30 cellular contexts compared by ENCODE assay signal in the genomic region with DNA sequence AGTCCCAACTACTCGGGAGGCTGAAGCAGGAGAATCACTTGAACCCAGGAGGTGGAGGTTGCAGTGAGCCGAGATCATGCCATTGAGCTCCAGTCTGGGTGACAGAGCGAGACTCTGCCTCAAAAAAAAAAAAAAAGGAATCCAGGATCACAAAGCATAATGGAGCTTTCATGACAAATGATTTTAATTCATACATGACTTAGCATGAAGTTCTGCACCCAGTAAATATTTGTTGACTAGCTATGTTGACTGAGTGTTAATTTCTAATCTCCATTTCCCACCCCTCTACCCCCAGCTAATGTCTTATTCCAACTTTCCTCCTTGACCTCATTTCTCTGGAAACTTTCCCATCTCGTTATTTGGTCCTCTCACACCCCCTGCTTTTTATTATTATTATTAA. TPM values are rescaled to one million over a fixed set of nuclear protein-coding genes. Genes with fewer than 3 reads are reported as not detected.
"Had no signal": no experiment of that assay in that cellular context is flagged by ENCODE, and none has a peak within 500 bp of the region (broad histone marks: within the 10 kb centered on the region; RNA-seq: fewer than 3 reads in every experiment).

No MANE protein-coding gene starts in this region.

- ATAC-seq: stimulated activated effector memory CD8-positive, alpha-beta T cell treated with anti-CD3 and anti-CD28 coated beads, Interleukin-12 subunit alpha, Interleukin-12 subunit beta, amount 100 ng/mL, for 72 hours; stimulated activated memory B cell treated with anti-CD40 and anti-IgM and Interleukin-4, amounts not matched to agents 10 μg/mL and 1 μg/mL and 100 μg/mL, for 72 hours; stimulated activated naive B cell treated with anti-CD40 and anti-IgM and Interleukin-4, amounts not matched to agents 10 μg/mL and 1 μg/mL and 100 μg/mL, for 72 hours; stimulated activated naive CD8-positive, alpha-beta T cell treated with anti-CD3 and anti-CD28 coated beads, Interleukin-15, amount 100 ng/mL, for 72 hours; stimulated activated naive CD8-positive, alpha-beta T cell treated with anti-CD3 and anti-CD28 coated beads, Interleukin-15, Interleukin-2, amounts not matched to agents 100 U/mL and 50 U/mL, for 24 hours; upper lobe of right lung had no signal

- H3K27ac ChIP-seq: suprapubic skin, thoracic aorta, thyroid gland, tibial artery, transverse colon, upper lobe of left lung, upper lobe of right lung, uterus, vagina had no signal

- H3K4me3 ChIP-seq: suprapubic skin, testis, thoracic aorta, thyroid gland, tibial artery, tibial nerve, transverse colon, upper lobe of left lung, upper lobe of right lung, uterus, vagina had no signal

- H3K4me1 ChIP-seq: suprapubic skin, thyroid gland, tibial artery, tibial nerve, upper lobe of left lung, upper lobe of right lung, uterus, vagina had no signal

- H3K36me3 ChIP-seq: suprapubic skin, thoracic aorta, thyroid gland, tibial artery, tibial nerve, transverse colon, upper lobe of left lung, upper lobe of right lung, uterus, vagina had no signal

- DNase-seq: stimulated activated CD4-positive, alpha-beta T cell treated with anti-CD3 and anti-CD28 coated beads, Interleukin-2, amount 100 ng/mL, for 24 hours; stimulated activated CD4-positive, alpha-beta T cell treated with anti-CD3 and anti-CD28 coated beads, Interleukin-2, amount 100 ng/mL, for 48 hours; stimulated activated CD4-positive, alpha-beta T cell treated with anti-CD3 and anti-CD28 coated beads, Interleukin-4, amount 100 ng/mL, for 1 hour; stimulated activated CD4-positive, alpha-beta T cell treated with anti-CD3 and anti-CD28 coated beads, Interleukin-4, amount 100 ng/mL, for 24 hours; stimulated activated CD4-positive, alpha-beta T cell treated with anti-CD3 and anti-CD28 coated beads, Interleukin-4, amount 100 ng/mL, for 4 hours; stimulated activated CD8-positive, alpha-beta memory T cell treated with anti-CD3 and anti-CD28 coated beads, Interleukin-4, amount 100 ng/mL, for 48 hours; stimulated activated naive B cell treated with anti-CD40 and anti-IgM and Interleukin-4, amounts not matched to agents 10 μg/mL and 1 μg/mL and 100 μg/mL, for 72 hours; stimulated activated naive CD4-positive, alpha-beta T cell; stimulated activated naive CD4-positive, alpha-beta T cell treated with Interleukin-2 at 50 U/mL for 16 hours; stimulated activated naive CD8-positive, alpha-beta T cell treated with anti-CD3 and anti-CD28 coated beads, Interleukin-15, amount 100 ng/mL, for 72 hours; stimulated activated naive CD8-positive, alpha-beta T cell treated with anti-CD3 and anti-CD28 coated beads, Interleukin-15, Interleukin-2, amounts not matched to agents 100 U/mL and 50 U/mL, for 24 hours; substantia nigra; testis; thyroid gland; tibial artery; transverse colon; trophoblast cell; upper lobe of left lung; upper lobe of right lung; uterus had no signal

- FAIRE-seq: urothelium cell line had no signal

- H3K27me3 ChIP-seq: suprapubic skin, testis, thyroid gland, tibial artery, tibial nerve, transverse colon, upper lobe of left lung, upper lobe of right lung, uterus, vagina had no signal

- H3K9me3 ChIP-seq: suprapubic skin, testis, thoracic aorta, thyroid gland, tibial artery, tibial nerve, transverse colon, upper lobe of left lung, upper lobe of right lung, uterus, vagina had no signal

RNA-seq across cellular contexts. Expression of gene ATOH7, which starts 53.3 kb away (rescaled TPM):
- total RNA-seq: subcutaneous adipose tissue, suprapubic skin, thoracic aorta, thyroid gland, upper lobe of left lung, upper lobe of right lung, ureter, urinary bladder, uterus, vagina had no signal
